Comparison of ENCODE assay signal across 8 cellular contexts in the genomic region with DNA sequence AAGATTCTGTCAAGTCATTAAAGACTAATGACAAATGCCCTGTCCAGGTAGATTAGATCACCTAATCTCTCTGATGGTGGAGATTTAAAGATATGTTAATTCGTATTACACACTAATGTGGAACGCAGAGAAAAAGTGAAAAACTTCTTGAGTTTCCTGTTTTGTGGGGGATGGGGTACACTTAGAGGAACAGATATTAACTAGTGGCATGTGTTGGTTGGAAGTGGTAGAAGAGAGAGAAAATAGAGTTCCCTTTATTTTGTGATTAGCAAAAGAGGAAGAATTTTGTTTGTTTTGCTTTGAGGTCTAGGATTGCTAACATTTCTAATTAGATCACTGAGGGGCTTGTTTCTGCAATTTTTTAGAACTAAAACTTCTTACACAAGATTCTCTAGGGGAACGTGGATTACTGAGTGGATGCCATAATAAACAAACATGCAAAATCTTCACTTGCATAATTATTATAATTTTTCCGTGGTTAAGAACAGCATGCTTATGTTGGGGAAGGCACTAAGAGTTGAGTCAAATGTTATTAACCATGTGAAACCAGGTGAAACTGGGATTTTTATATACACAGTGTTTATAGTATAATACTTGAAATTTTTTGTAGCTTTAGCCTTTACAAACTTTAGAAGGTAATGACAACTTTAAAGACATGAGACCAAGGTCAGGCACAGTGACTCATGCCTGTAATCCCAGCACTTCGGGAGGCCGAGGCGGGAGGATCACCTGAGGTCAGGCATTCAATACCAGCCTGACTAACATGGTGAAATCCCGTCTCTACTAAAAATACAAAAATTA.
DNase-seq lines count a peak whose midpoint lies in the region; ATAC-seq and TF ChIP-seq lines count a peak whose summit lies in the region.

No MANE protein-coding gene starts in this region.

- peaks cover 66% of the 10 kb centered on the region for H3K4me1 Mint-ChIP-seq in stimulated activated naive CD8-positive, alpha-beta T cell treated with anti-CD3 and anti-CD28 coated beads, Interleukin-15, amount 100 ng/mL, for 72 hours

- no peaks in the 10 kb centered on the region for H3K9me3 ChIP-seq in RWPE2 (ENCODE audit: severe bottlenecking)
- H3K9me3 ChIP-seq in fibroblast of lung (ENCODE audit: control insufficient read depth, insufficient read depth, low read depth, low read length): no peaks in the 10 kb centered on the region

- no peak overlapping the region for H3K9ac ChIP-seq in fibroblast of lung (ENCODE audit: insufficient read depth, low read length)

- H3K27me3 ChIP-seq in RWPE2 (ENCODE audit: insufficient read depth, poor library complexity, severe bottlenecking) (no peaks in the 10 kb centered on the region), fibroblast of lung (ENCODE audit: control insufficient read depth, insufficient read depth, low read length) (no peaks in the 10 kb centered on the region)

- peak overlapping the region; percentile 77 to 81 for H3K4me3 Mint-ChIP-seq in stimulated activated naive CD8-positive, alpha-beta T cell treated with anti-CD3 and anti-CD28 coated beads, Interleukin-15, amount 100 ng/mL, for 72 hours

- H3K4me3 ChIP-seq in RWPE2 (ENCODE audit: severe bottlenecking) (no peak overlapping the region), fibroblast of lung (replicated peaks in 1 of 4; ENCODE audit: control extremely low read depth in 1 of 4, insufficient read depth in 1 of 4, low read depth in 3 of 4, low read length in 4 of 4) (no peak overlapping the region)

- peak overlapping the region; percentile 24 for H2AFZ ChIP-seq in fibroblast of lung (ENCODE audit: low read length)

- H3K4me1 ChIP-seq in RWPE2 (ENCODE audit: insufficient read depth, poor library complexity, severe bottlenecking): peaks cover 40% of the 10 kb centered on the region
- peaks cover 4% of the 10 kb centered on the region for H3K4me1 ChIP-seq in fibroblast of lung (ENCODE audit: control insufficient read depth, extremely low read depth, insufficient read depth, low read length)

- peak overlapping the region; percentile 74 to 94 for H3K27ac Mint-ChIP-seq in stimulated activated naive CD8-positive, alpha-beta T cell treated with anti-CD3 and anti-CD28 coated beads, Interleukin-15, amount 100 ng/mL, for 72 hours

- peak overlapping the region; percentile 48 for H3K4me2 ChIP-seq in fibroblast of lung (ENCODE audit: extremely low read depth, insufficient read depth, low read length)

- no peaks in the 10 kb centered on the region for H4K20me1 ChIP-seq in fibroblast of lung (ENCODE audit: control insufficient read depth, extremely low read depth, insufficient read depth, low read length)

- intact Hi-C loops in Right ventricle myocardium inferior (cut with DNase I): no loop called here
- intact Hi-C loops in cardiac septum (cut with DNase I): no loop called here

- peak overlapping the region; percentile 65 for H3K27ac ChIP-seq in RWPE2 (ENCODE audit: poor library complexity, severe bottlenecking)
- H3K27ac ChIP-seq in fibroblast of lung (ENCODE audit: insufficient read depth, low read length): peak overlapping the region; percentile 28

- TF ChIP-seq CTCF in RWPE2 (IDR thresholded peaks at IDR 0.05; ENCODE audit: poor library complexity, severe bottlenecking) (no peak), fibroblast of lung (conservative IDR thresholded peaks at IDR 0.05 in 1 of 2, IDR thresholded peaks at IDR 0.05 in 1 of 2; ENCODE audit: low read depth in 1 of 2, low read length in 2 of 2) (no peak)

- no peaks in the 10 kb centered on the region for H3K27me3 Mint-ChIP-seq in stimulated activated naive CD8-positive, alpha-beta T cell treated with anti-CD3 and anti-CD28 coated beads, Interleukin-15, amount 100 ng/mL, for 72 hours

- H3K9me3 Mint-ChIP-seq in stimulated activated naive CD8-positive, alpha-beta T cell treated with anti-CD3 and anti-CD28 coated beads, Interleukin-15, amount 100 ng/mL, for 72 hours: no peaks in the 10 kb centered on the region

- no peaks in the 10 kb centered on the region for H3K79me2 ChIP-seq in fibroblast of lung (ENCODE audit: control insufficient read depth, insufficient read depth, low read length)

- 0 out of 2 replicates have a peak, but pooled peaks cover 7% of the 10 kb centered on the region for H3K36me3 ChIP-seq in RWPE2 (ENCODE audit: low read depth)
- no peaks in the 10 kb centered on the region for H3K36me3 ChIP-seq in fibroblast of lung (ENCODE audit: control insufficient read depth, insufficient read depth, low read length)

- no peak for DNase-seq in Right ventricle myocardium inferior (ENCODE audit: missing footprints)
- DNase-seq in cardiac septum (ENCODE audit: low spot score): no peak
- DNase-seq in RWPE2 (ENCODE audit: low spot score): no peak
- peak in 1 of 2 donors; percentile 78 for DNase-seq in fibroblast of lung (ENCODE audit: low read depth in 2 of 2)
- DNase-seq in stimulated activated naive CD8-positive, alpha-beta T cell treated with anti-CD3 and anti-CD28 coated beads, Interleukin-15, amount 100 ng/mL, for 72 hours: peak in 1 of 2 donors; percentile 39
- DNase-seq in cerebellum (ENCODE audit: low spot score): no peak
- no peak for DNase-seq in mesenteric fat pad (ENCODE audit: low spot score)

- peak; percentile 69 for ATAC-seq in Right ventricle myocardium inferior
- peak; percentile 67 for ATAC-seq in RWPE2 (ENCODE audit: low read depth)
- peak; percentile 82 for ATAC-seq in stimulated activated naive CD8-positive, alpha-beta T cell treated with anti-CD3 and anti-CD28 coated beads, Interleukin-15, amount 100 ng/mL, for 72 hours
- ATAC-seq in GM18498 (IDR thresholded peaks at IDR 0.05; ENCODE audit: unreplicated experiment): no peak
